Comparison of ENCODE assay signal across 8 cellular contexts in the genomic region with DNA sequence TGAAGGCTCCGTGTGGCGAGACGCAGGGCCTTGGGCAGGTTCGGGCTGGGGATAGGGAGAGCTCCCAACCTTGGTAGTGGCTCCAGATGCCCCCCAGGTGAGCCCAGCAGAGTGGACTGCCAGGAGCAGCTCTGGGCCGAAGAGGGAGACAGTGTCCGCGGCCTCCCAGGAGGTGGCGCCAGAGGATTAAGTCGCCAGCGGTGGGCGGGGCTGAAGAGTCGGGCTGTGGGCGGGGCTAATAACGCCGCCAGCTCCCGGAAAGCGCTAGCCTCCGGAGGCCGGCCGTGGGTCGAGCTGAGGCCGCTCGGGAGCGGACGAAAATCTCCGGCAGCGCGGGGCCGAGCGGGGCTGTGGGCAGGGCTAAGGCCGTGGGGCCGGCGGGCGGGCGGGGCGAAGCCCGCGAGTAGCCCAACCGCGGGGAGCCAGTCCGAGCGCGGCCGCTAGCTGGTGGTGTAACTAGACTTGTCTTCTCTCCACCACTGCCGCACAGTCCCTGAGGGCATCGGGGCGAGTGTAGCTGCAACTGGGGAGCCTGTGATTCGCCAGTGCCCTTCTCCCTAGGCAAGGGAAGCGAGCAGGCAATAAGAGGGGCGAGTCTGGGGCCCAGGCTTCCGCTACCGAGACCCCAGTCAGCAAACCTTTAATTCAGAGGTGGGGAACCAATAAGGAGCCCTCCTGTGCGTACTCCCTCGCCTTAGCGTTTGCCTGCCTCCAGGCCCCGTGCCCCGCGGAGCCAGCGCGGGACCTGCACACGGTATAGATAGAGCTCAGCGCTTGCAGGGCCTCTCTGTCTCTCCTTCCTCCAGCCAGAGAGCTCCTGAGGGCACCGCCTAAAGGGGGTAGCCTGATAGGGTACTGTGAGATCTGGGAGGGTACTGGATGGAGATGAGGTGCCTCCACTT. TPM values are rescaled to one million over a fixed set of nuclear protein-coding genes. Genes with fewer than 3 reads are reported as not detected.
DNase-seq lines count a peak whose midpoint lies in the region; ATAC-seq and TF ChIP-seq lines count a peak whose summit lies in the region.

No MANE protein-coding gene starts in this region.

- peaks cover 2 to 10% (median 8%) of the 10 kb centered on the region in 3 donors for H3K27me3 Mint-ChIP-seq in CD14-positive monocyte (ENCODE audit: low read depth in 3 of 3)
- peaks cover 16% of the 10 kb centered on the region for H3K27me3 Mint-ChIP-seq in activated CD4-positive, alpha-beta T cell treated with anti-CD3 and anti-CD28 coated beads, Interleukin-2, amount 10 ng/mL, durations not matched to agents 7 days and 5 days

- intact Hi-C loops in CD14-positive monocyte (cut with micrococcal nuclease) (loop anchor here (1.0 to 5.0 kb wide), 2 partner anchors 132 to 134 kb away; partner anchors contain the start of gene APEH (in 2 of the 2)), left lung (cut with DNase I) (loop anchor here in 1 of 2 donors (5.0 kb wide), 1 partner anchor 132 kb away; the partner anchor contains the start of gene APEH)

- CTCF ChIA-PET in activated CD4-positive, alpha-beta T cell treated with anti-CD3 and anti-CD28 coated beads, Interleukin-2, amount 10 ng/mL, durations not matched to agents 7 days and 5 days (lab: Charles Lee), result interaction anchor here (0.5 to 5.9 kb wide), 60 partner anchors 9 to 1359 kb away, joined by 3 to 88 read pairs (median 4); partner anchors contain the start of genes BSN, DAG1, GMPPB and INKA1

- TF ChIP-seq CTCF in CD14-positive monocyte (IDR thresholded peaks at IDR 0.05), result peak; percentile 87
- peak; percentile 78 to 92 for TF ChIP-seq CTCF in left lung (IDR thresholded peaks at IDR 0.05)

- H3K4me1 Mint-ChIP-seq in CD14-positive monocyte, result peaks cover 8% of the 10 kb centered on the region
- peaks cover 6% of the 10 kb centered on the region for H3K4me1 Mint-ChIP-seq in activated CD4-positive, alpha-beta T cell treated with anti-CD3 and anti-CD28 coated beads, Interleukin-2, amount 10 ng/mL, durations not matched to agents 7 days and 5 days

- H3K36me3 ChIP-seq in left lung, result no peaks in the 10 kb centered on the region

- POLR2A ChIA-PET in activated CD4-positive, alpha-beta T cell treated with anti-CD3 and anti-CD28 coated beads, Interleukin-2, amount 10 ng/mL, durations not matched to agents 7 days and 5 days (lab: Charles Lee), result interaction anchor here (0.7 to 1.2 kb wide), 2 partner anchors 131 to 365 kb away, joined by 3 to 13 read pairs; no protein-coding TSS in a partner anchor

- peaks cover 4 to 8% of the 10 kb centered on the region in 2 donors for H3K4me1 ChIP-seq in left lung

- H3K4me3 ChIP-seq in left lung, result peak overlapping the region; percentile 40 to 45

- no peaks in the 10 kb centered on the region for H3K27me3 ChIP-seq in left lung

- peak overlapping the region; percentile 78 to 88 for H3K4me3 Mint-ChIP-seq in CD14-positive monocyte
- peak overlapping the region; percentile 73 for H3K4me3 Mint-ChIP-seq in activated CD4-positive, alpha-beta T cell treated with anti-CD3 and anti-CD28 coated beads, Interleukin-2, amount 10 ng/mL, durations not matched to agents 7 days and 5 days

- H3K27ac ChIP-seq in left lung, result peak overlapping the region; percentile 82 to 83

- H3K36me3 Mint-ChIP-seq in CD14-positive monocyte, result no peaks in the 10 kb centered on the region
- H3K36me3 Mint-ChIP-seq in activated CD4-positive, alpha-beta T cell treated with anti-CD3 and anti-CD28 coated beads, Interleukin-2, amount 10 ng/mL, durations not matched to agents 7 days and 5 days (ENCODE audit: low read depth), result no peaks in the 10 kb centered on the region

- peak; percentile 93 for ATAC-seq in GM19351 (IDR thresholded peaks at IDR 0.05; ENCODE audit: unreplicated experiment)
- ATAC-seq in HG03520 (IDR thresholded peaks at IDR 0.05; ENCODE audit: unreplicated experiment), result peak; percentile 90
- ATAC-seq in left lung, result peak; percentile 99

- no peaks in the 10 kb centered on the region for H3K9me3 ChIP-seq in left lung

- DNase-seq in CD14-positive monocyte (ENCODE audit: low spot score) (peak; percentile 92), NCI-H526 treated with DMSO at 0.1 percent for 48 hours (lab: John Stamatoyannopoulos, UW) (peak; percentile 90), cortex of kidney (lab: John Stamatoyannopoulos, UW) (peak; percentile 57), left lung (peak; percentile 95 to 100)
- DNase-seq in activated CD4-positive, alpha-beta T cell treated with anti-CD3 and anti-CD28 coated beads, Interleukin-2, amount 10 ng/mL, durations not matched to agents 7 days and 5 days, result peak; percentile 91
- peak; percentile 86 for DNase-seq in stimulated activated CD4-positive, alpha-beta T cell treated with anti-CD3 and anti-CD28 coated beads, Interleukin-2, amount 100 ng/mL, for 4 hours (ENCODE audit: low read depth)

- peak overlapping the region in 5 of 7 donors; percentile 25 to 82 (median 72) for H3K27ac Mint-ChIP-seq in CD14-positive monocyte
- H3K27ac Mint-ChIP-seq in activated CD4-positive, alpha-beta T cell treated with anti-CD3 and anti-CD28 coated beads, Interleukin-2, amount 10 ng/mL, durations not matched to agents 7 days and 5 days, result peak overlapping the region; percentile 46

- H3K9me3 Mint-ChIP-seq in CD14-positive monocyte, result peaks cover 0 to 2% (median 0%) of the 10 kb centered on the region in 7 donors
- peaks cover 5% of the 10 kb centered on the region for H3K9me3 Mint-ChIP-seq in activated CD4-positive, alpha-beta T cell treated with anti-CD3 and anti-CD28 coated beads, Interleukin-2, amount 10 ng/mL, durations not matched to agents 7 days and 5 days

RNA-seq across cellular contexts. Expression of gene BSN, which starts 14.4 kb away (rescaled TPM):
- polyA plus RNA-seq in CD14-positive monocyte, result not detected
- total RNA-seq in activated CD4-positive, alpha-beta T cell treated with anti-CD3 and anti-CD28 coated beads, Interleukin-2, amount 10 ng/mL, durations not matched to agents 7 days and 5 days, result under 1 TPM; 0.06 to 0.07 TPM
- under 1 TPM; 0.26 to 0.44 TPM for total RNA-seq in left lung

Comparison
In these comparisons a context has a peak if more than half of its experiments do, and no peak if none do; other contexts are left out.
1. Peak in every context shown above with its lines: DNase-seq, ATAC-seq, H3K4me3 ChIP-seq and H3K27ac ChIP-seq.